Comparison of ENCODE assay signal across 8 cellular contexts in genomic region chr17:17680477-17681186, GRCh38. TPM values are rescaled to one million over a fixed set of nuclear protein-coding genes. Genes with fewer than 3 reads are reported as not detected.
DNase-seq lines count a peak whose midpoint lies in the region; ATAC-seq and TF ChIP-seq lines count a peak whose summit lies in the region.

No MANE protein-coding gene starts in this region.

- no peak for TF ChIP-seq POLR2A in testis (IDR thresholded peaks at IDR 0.05)

- no peak for DNase-seq in activated T-cell treated with anti-CD3 and anti-CD28 coated beads, Interleukin-2, amount 50 U/mL, for 4 hours
- DNase-seq in activated T-cell treated with anti-CD3 and anti-CD28 coated beads, Interleukin-2, amount 50 U/mL, for 1 hour: no peak
- DNase-seq in left lung (no peak), testis (no peak), DMS114 treated with DMSO at 0.1 percent for 48 hours (lab: John Stamatoyannopoulos, UW; ENCODE audit: unreplicated experiment) (no peak), NCI-H748 treated with DMSO at 0.1 percent for 48 hours (lab: John Stamatoyannopoulos, UW) (no peak)

- no peak for ATAC-seq in activated T-cell treated with anti-CD3 and anti-CD28 coated beads, Interleukin-2, amount 50 U/mL, for 4 hours
- ATAC-seq in activated T-helper 17 cell treated with anti-CD3 and anti-CD28 coated beads, Interleukin-2, amount 50 U/mL, for 72 hours (replicated peaks): no peak
- no peak for ATAC-seq in left lung
- ATAC-seq in GM21390 (IDR thresholded peaks at IDR 0.05; ENCODE audit: unreplicated experiment): no peak

- no peaks in the 10 kb centered on the region for H3K9me3 ChIP-seq in left lung
- H3K9me3 ChIP-seq in testis: no peaks in the 10 kb centered on the region

- H3K27me3 Mint-ChIP-seq in activated T-cell treated with anti-CD3 and anti-CD28 coated beads, Interleukin-2, amount 50 U/mL, for 4 hours (ENCODE audit: low read depth): no peaks in the 10 kb centered on the region
- H3K27me3 Mint-ChIP-seq in activated T-helper 17 cell treated with anti-CD3 and anti-CD28 coated beads, Interleukin-2, amount 50 U/mL, for 72 hours: no peaks in the 10 kb centered on the region

- peaks cover 32% of the 10 kb centered on the region for H3K4me1 Mint-ChIP-seq in activated T-cell treated with anti-CD3 and anti-CD28 coated beads, Interleukin-2, amount 50 U/mL, for 4 hours (ENCODE audit: low read depth)
- peaks cover 8% of the 10 kb centered on the region for H3K4me1 Mint-ChIP-seq in activated T-helper 17 cell treated with anti-CD3 and anti-CD28 coated beads, Interleukin-2, amount 50 U/mL, for 72 hours

- 34 to 35% methylated on average over 12 of the region's 12 CpGs for WGBS in testis, 2 donors

- no peaks in the 10 kb centered on the region for H3K9me3 Mint-ChIP-seq in activated T-cell treated with anti-CD3 and anti-CD28 coated beads, Interleukin-2, amount 50 U/mL, for 4 hours
- no peaks in the 10 kb centered on the region for H3K9me3 Mint-ChIP-seq in activated T-helper 17 cell treated with anti-CD3 and anti-CD28 coated beads, Interleukin-2, amount 50 U/mL, for 72 hours

- H3K27me3 ChIP-seq in left lung: no peaks in the 10 kb centered on the region
- H3K27me3 ChIP-seq in testis: no peaks in the 10 kb centered on the region

- intact Hi-C loops in left lung (cut with DNase I): loop anchor here in 1 of 2 donors (10.0 kb wide), 1 partner anchor 184 kb away; no protein-coding TSS in a partner anchor
- intact Hi-C loops in testis (cut with DNase I; ENCODE audit: low total_unique reads): loop anchor here (5.0 to 10.0 kb wide), 3 partner anchors 132 to 354 kb away; partner anchors contain the start of genes ATPAF2 and GID4

- peak overlapping the region; percentile 66 for H3K4me3 Mint-ChIP-seq in activated T-cell treated with anti-CD3 and anti-CD28 coated beads, Interleukin-2, amount 50 U/mL, for 4 hours
- H3K4me3 Mint-ChIP-seq in activated T-helper 17 cell treated with anti-CD3 and anti-CD28 coated beads, Interleukin-2, amount 50 U/mL, for 72 hours: peak overlapping the region; percentile 9

- H3K4me1 ChIP-seq in left lung (peaks cover 25 to 31% of the 10 kb centered on the region in 2 donors), testis (peaks cover 26% of the 10 kb centered on the region)

- H3K36me3 Mint-ChIP-seq in activated T-cell treated with anti-CD3 and anti-CD28 coated beads, Interleukin-2, amount 50 U/mL, for 4 hours (ENCODE audit: insufficient read depth): no peaks in the 10 kb centered on the region
- no peaks in the 10 kb centered on the region for H3K36me3 Mint-ChIP-seq in activated T-helper 17 cell treated with anti-CD3 and anti-CD28 coated beads, Interleukin-2, amount 50 U/mL, for 72 hours (ENCODE audit: low read depth)

- H3K4me3 ChIP-seq in left lung (peak overlapping the region in 1 of 2 donors; percentile 85), testis (peak overlapping the region in 1 of 2 donors; percentile 17)

- no peak for TF ChIP-seq CTCF in left lung (IDR thresholded peaks at IDR 0.05)
- TF ChIP-seq CTCF in testis (IDR thresholded peaks at IDR 0.05): no peak

- peak overlapping the region; percentile 34 for H3K27ac Mint-ChIP-seq in activated T-helper 17 cell treated with anti-CD3 and anti-CD28 coated beads, Interleukin-2, amount 50 U/mL, for 72 hours

- no peaks in the 10 kb centered on the region for H3K36me3 ChIP-seq in left lung
- no peaks in the 10 kb centered on the region for H3K36me3 ChIP-seq in testis (ENCODE audit: low read depth, missing control alignments)

- peak overlapping the region; percentile 91 to 96 for H3K27ac ChIP-seq in left lung
- peak overlapping the region; percentile 63 to 95 for H3K27ac ChIP-seq in testis

RNA-seq across cellular contexts. Expression of gene RAI1, which starts 0.6 kb away (rescaled TPM):
- total RNA-seq in activated T-cell treated with anti-CD3 and anti-CD28 coated beads, Interleukin-2, amount 50 U/mL, for 4 hours: 10 to 100 TPM; 19.9 to 22.4 (median 20.1) TPM
- 10 to 100 TPM in 1 of 2 donors, 1 to 10 TPM in 1; 7.0 to 16.0 TPM for total RNA-seq in activated T-helper 17 cell treated with anti-CD3 and anti-CD28 coated beads, Interleukin-2, amount 50 U/mL, for 72 hours
- total RNA-seq in left lung: 10 to 100 TPM; 31.5 to 31.7 TPM
- 10 to 100 TPM; 42.8 to 44.5 TPM for total RNA-seq in testis
- polyA plus RNA-seq in testis (ENCODE audit: insufficient read depth, low read depth, low replicate concordance): 17.5 TPM
